ENCODE assay signal across 8 cellular contexts in the genomic region with DNA sequence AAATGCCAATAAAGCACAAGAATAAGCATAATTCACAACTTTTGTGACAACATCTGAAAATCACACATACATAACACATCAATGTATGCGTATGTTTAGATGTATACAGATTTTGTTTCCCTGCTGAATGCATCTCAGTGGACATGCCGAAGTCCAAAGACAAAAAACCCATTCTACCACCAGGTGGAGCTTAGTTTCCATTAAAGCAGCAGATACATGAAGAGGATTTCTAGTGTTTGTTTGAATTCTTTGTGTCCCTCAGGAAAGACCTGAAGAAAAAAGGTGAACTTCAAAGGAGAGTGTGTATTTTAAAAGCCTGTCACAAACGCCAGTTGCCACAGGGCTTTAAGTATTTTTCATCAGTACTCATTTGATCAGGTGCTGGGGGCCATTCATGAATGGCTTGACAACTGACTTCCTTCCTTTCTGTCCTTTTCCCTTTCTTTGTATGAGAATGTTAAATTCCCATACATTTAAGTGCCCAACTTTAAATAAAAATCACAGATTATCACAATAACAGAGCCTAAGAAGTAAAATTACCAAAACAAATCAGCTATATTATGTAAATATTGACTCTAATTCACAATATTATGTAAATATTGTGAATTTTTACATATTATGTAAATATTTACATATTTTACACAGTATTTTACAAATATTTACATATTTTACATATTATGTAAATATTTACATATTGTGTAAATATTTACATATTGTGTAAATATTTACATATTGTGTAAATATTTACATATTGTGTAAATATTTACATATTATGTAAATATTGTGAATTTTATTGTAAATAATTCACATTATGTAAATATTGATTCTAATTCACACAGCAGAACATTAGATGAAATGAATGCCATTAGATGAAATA.
DNase-seq lines count a peak whose midpoint lies in the region; ATAC-seq and TF ChIP-seq lines count a peak whose summit lies in the region.

No MANE protein-coding gene starts in this region.

- H3K9ac ChIP-seq in SU-DHL-6 (ENCODE audit: low read length) (no peak overlapping the region), trophoblast cell (ENCODE audit: low read length) (no peak overlapping the region)

- DNase-seq in AG10803 (ENCODE audit: low read depth) (peak; percentile 62), GM13977 (ENCODE audit: low spot score) (peak; percentile 7), NCI-H146 treated with DMSO at 0.1 percent for 48 hours (lab: John Stamatoyannopoulos, UW; ENCODE audit: unreplicated experiment) (peak; percentile 64), fibroblast of villous mesenchyme (ENCODE audit: low read depth) (peak; percentile 73), trophoblast cell (peak; percentile 11 to 76), occipital lobe (lab: John Stamatoyannopoulos, UW) (no peak)

- no peak overlapping the region for H3K23ac ChIP-seq in trophoblast cell (ENCODE audit: low read length)

- no peak overlapping the region for H4K8ac ChIP-seq in trophoblast cell (ENCODE audit: low read depth, low read length)

- H3K4me3 ChIP-seq in AG10803 (ENCODE audit: low read length), result no peak overlapping the region
- H3K4me3 ChIP-seq in SU-DHL-6 (ENCODE audit: insufficient read depth, low read length, poor library complexity, severe bottlenecking), result no peak overlapping the region
- no peak overlapping the region for H3K4me3 ChIP-seq in fibroblast of villous mesenchyme (ENCODE audit: low read depth, low read length)
- H3K4me3 ChIP-seq in trophoblast cell (ENCODE audit: low read depth, low read length), result no peak overlapping the region

- H3F3A ChIP-seq in SU-DHL-6 (ENCODE audit: insufficient read depth), result no peaks in the 10 kb centered on the region

- H3K4me2 ChIP-seq in SU-DHL-6 (ENCODE audit: low read depth, low read length, poor library complexity, severe bottlenecking) (no peak overlapping the region), trophoblast cell (ENCODE audit: low read length) (no peak overlapping the region)

- no peaks in the 10 kb centered on the region for H3K9me2 ChIP-seq in SU-DHL-6 (replicated peaks; ENCODE audit: insufficient read depth, low read length)

- H3K4me1 ChIP-seq in trophoblast cell (ENCODE audit: control insufficient read depth in 1 of 2, insufficient read depth in 2 of 2, low read length in 2 of 2), result no peaks in the 10 kb centered on the region

- H2AFZ ChIP-seq in SU-DHL-6 (ENCODE audit: low read depth, low read length, severe bottlenecking) (no peak overlapping the region), trophoblast cell (ENCODE audit: insufficient read depth, low read length, poor library complexity) (no peak overlapping the region)

- H2AK5ac ChIP-seq in trophoblast cell (ENCODE audit: low read length), result no peak overlapping the region

- in situ Hi-C loops in GM13977 (cut with MboI; ENCODE audit: low pct_unique_long_range_greater_than_20kb, low sequenced_read_pairs, unreplicated experiment), result loop anchor here (25.0 kb wide), 1 partner anchor 484 kb away; no protein-coding TSS in a partner anchor

- peak; percentile 89 for TF ChIP-seq CTCF in AG10803 (conservative IDR thresholded peaks at IDR 0.05; ENCODE audit: low read length)
- TF ChIP-seq CTCF in GM13977 (IDR thresholded peaks at IDR 0.05; ENCODE audit: extremely low read depth, insufficient read depth, missing control alignments), result peak; percentile 56
- TF ChIP-seq CTCF in SU-DHL-6 (IDR thresholded peaks at IDR 0.05; ENCODE audit: insufficient read depth, low read length, poor library complexity, severe bottlenecking), result peak; percentile 35
- TF ChIP-seq CTCF in fibroblast of villous mesenchyme (IDR thresholded peaks at IDR 0.05; ENCODE audit: insufficient read depth, low read depth, low read length), result peak; percentile 68

- no peak overlapping the region for H3K14ac ChIP-seq in trophoblast cell (ENCODE audit: low read length)

- H3K27ac ChIP-seq in SU-DHL-6 (ENCODE audit: low read depth, low read length) (no peak overlapping the region), trophoblast cell (ENCODE audit: low read depth, low read length) (no peak overlapping the region)

- H2BK5ac ChIP-seq in trophoblast cell (ENCODE audit: low read depth, low read length, poor library complexity), result no peak overlapping the region

- H4K20me1 ChIP-seq in SU-DHL-6 (ENCODE audit: low read depth, low read length), result no peaks in the 10 kb centered on the region

- H4K12ac ChIP-seq in trophoblast cell (ENCODE audit: low read depth, low read length), result no peak overlapping the region

- H2BK120ac ChIP-seq in trophoblast cell (ENCODE audit: insufficient read depth, low read length, poor library complexity), result no peak overlapping the region

- no peak overlapping the region for H3K4ac ChIP-seq in trophoblast cell (ENCODE audit: low read depth, low read length)

- H3K79me2 ChIP-seq in SU-DHL-6 (ENCODE audit: insufficient read depth, low read length), result no peaks in the 10 kb centered on the region
- H3K79me2 ChIP-seq in trophoblast cell (ENCODE audit: control insufficient read depth, insufficient read depth, low read length, poor library complexity), result no peaks in the 10 kb centered on the region

- H2BK12ac ChIP-seq in trophoblast cell (ENCODE audit: low read length), result no peak overlapping the region

- H3K18ac ChIP-seq in trophoblast cell (ENCODE audit: low read length), result no peak overlapping the region

- H4K91ac ChIP-seq in trophoblast cell (ENCODE audit: low read depth, low read length), result no peak overlapping the region

- peak; percentile 60 for ATAC-seq in HG02840 (IDR thresholded peaks at IDR 0.05; ENCODE audit: low FRiP score, unreplicated experiment)

- H3K9me3 ChIP-seq in SU-DHL-6 (ENCODE audit: insufficient read depth, low read length), result no peaks in the 10 kb centered on the region
- H3K9me3 ChIP-seq in trophoblast cell (ENCODE audit: insufficient read depth, low read depth, low read length), result peaks cover 1% of the 10 kb centered on the region

- no peaks in the 10 kb centered on the region for H3K27me3 ChIP-seq in SU-DHL-6 (ENCODE audit: low read length)
- H3K27me3 ChIP-seq in trophoblast cell (ENCODE audit: insufficient read depth, low read length), result no peaks in the 10 kb centered on the region

- no CpG with 5 or more reads among the region's 3 CpGs for WGBS in trophoblast cell (ENCODE audit: extremely low coverage, insufficient coverage, insufficient read length)

- H3K79me1 ChIP-seq in trophoblast cell (ENCODE audit: low read length), result no peaks in the 10 kb centered on the region

- H3K36me3 ChIP-seq in SU-DHL-6 (ENCODE audit: low read length), result no peaks in the 10 kb centered on the region
- H3K36me3 ChIP-seq in trophoblast cell (ENCODE audit: control insufficient read depth in 1 of 2, insufficient read depth in 2 of 2, low read length in 2 of 2), result no peaks in the 10 kb centered on the region

Comparison
In these comparisons a context has a peak if more than half of its experiments do, and no peak if none do; other contexts are left out.
1. CTCF ChIP-seq: peak in every context shown above with its lines; median percentile 89 in AG10803; 68 in fibroblast of villous mesenchyme; 56 in GM13977; 35 in SU-DHL-6.